ENCODE assay signal across 8 cellular contexts in the genomic region with DNA sequence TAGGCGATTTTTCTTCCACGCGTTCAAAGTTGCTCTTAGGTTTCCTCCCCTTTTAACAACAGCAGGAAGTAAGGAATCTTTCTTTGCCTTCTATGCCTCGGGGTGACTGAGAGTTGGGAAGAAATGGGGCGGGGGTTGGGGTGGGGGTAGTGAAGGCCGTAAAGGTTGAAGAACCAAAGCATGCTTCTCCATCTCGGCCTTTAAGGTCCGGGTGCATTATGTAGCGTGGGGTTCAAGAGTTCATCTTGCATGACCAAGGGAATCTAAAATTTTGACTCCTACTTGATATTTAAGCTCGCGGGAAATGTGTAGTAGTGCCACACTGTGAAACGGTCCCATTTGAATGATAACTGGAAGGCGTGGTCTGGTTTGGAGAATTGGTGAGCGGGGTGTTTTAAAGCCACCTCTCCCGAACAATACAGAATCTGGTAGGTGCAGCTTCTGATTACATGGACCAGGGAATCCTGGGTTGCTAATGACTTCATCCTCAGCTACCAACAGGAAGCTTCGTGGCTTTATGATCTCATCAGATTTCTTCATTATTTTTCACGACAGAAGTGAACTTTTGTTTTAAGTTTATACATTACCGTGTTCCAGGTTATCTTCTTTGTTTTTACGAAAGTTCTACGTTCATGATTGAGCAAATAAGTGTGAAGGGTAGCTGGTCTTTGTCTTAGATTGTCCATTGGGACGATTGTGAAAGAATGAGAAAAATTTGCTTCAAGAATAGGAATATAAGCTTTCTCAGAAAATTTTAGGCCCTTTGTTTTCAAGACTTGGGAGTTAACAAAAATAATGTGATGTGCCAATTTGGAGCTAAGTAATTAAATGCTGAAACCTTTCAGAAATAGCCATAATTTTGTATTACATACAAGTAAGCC. TPM values are rescaled to one million over a fixed set of nuclear protein-coding genes. Genes with fewer than 3 reads are reported as not detected.
A peak's percentile ranks its signal among the peaks of the same experiment; 100 is the strongest.
DNase-seq lines count a peak whose midpoint lies in the region; ATAC-seq and TF ChIP-seq lines count a peak whose summit lies in the region.

No MANE protein-coding gene starts in this region.

- H3K9me3 ChIP-seq in BLaER1 treated with 17β-estradiol and CSF1 and Interleukin-3, amounts not matched to agents 10 nM and 100 nM (replicated peaks in 1 of 11), result no peaks in the 10 kb centered on the region; a peak in 1 of 22 replicates
- no peaks in the 10 kb centered on the region for H3K9me3 ChIP-seq in endocrine pancreas (ENCODE audit: control insufficient read depth, low read length)
- H3K9me3 ChIP-seq in lung (ENCODE audit: control insufficient read depth in 2 of 2, insufficient read depth in 1 of 2, low read length in 1 of 2), result no peaks in the 10 kb centered on the region

- DNase-seq in GM20000 (ENCODE audit: low spot score) (peak; percentile 65), NCI-H2029 (lab: John Stamatoyannopoulos, UW) (peak; percentile 75), T-helper 22 cell (ENCODE audit: low read depth) (peak; percentile 45), lung (ENCODE audit: low spot score) (no peak), substantia nigra (lab: John Stamatoyannopoulos, UW) (peak in 7 of 49 donors; percentile 7 to 37 (median 21))

- peak overlapping the region; percentile 72 to 97 (median 89) for H3K4me3 ChIP-seq in BLaER1 treated with 17β-estradiol and CSF1 and Interleukin-3, amounts not matched to agents 10 nM and 100 nM
- H3K4me3 ChIP-seq in endocrine pancreas (ENCODE audit: control insufficient read depth, insufficient read depth, low read length) (peak overlapping the region; percentile 95), lung (peak overlapping the region; percentile 97)

- peak overlapping the region; percentile 68 to 99 (median 97) for H3K27ac ChIP-seq in BLaER1 treated with 17β-estradiol and CSF1 and Interleukin-3, amounts not matched to agents 10 nM and 100 nM
- peak overlapping the region; percentile 89 to 95 for H3K27ac ChIP-seq in lung (ENCODE audit: low read depth in 1 of 2, low read length in 1 of 2)
- peak overlapping the region; percentile 74 for H3K27ac ChIP-seq in substantia nigra (ENCODE audit: low read depth, low read length, poor library complexity, severe bottlenecking)

- H3K4me1 ChIP-seq in BLaER1 treated with 17β-estradiol and CSF1 and Interleukin-3, amounts not matched to agents 10 nM and 100 nM, result peaks cover 21 to 42% (median 33%) of the 10 kb centered on the region in 10 experiments
- peaks cover 16% of the 10 kb centered on the region for H3K4me1 ChIP-seq in endocrine pancreas (ENCODE audit: control insufficient read depth, insufficient read depth, low read length)
- H3K4me1 ChIP-seq in lung (ENCODE audit: control insufficient read depth in 2 of 2, insufficient read depth in 2 of 2, low read length in 2 of 2), result no peaks in the 10 kb centered on the region

- peaks cover 3 to 36% (median 19%) of the 10 kb centered on the region in 11 experiments; a peak in 18 of 22 replicates for H3K36me3 ChIP-seq in BLaER1 treated with 17β-estradiol and CSF1 and Interleukin-3, amounts not matched to agents 10 nM and 100 nM
- no peaks in the 10 kb centered on the region for H3K36me3 ChIP-seq in endocrine pancreas (ENCODE audit: control insufficient read depth, insufficient read depth, low read length)
- H3K36me3 ChIP-seq in lung (ENCODE audit: control insufficient read depth in 2 of 2, insufficient read depth in 2 of 2, low read length in 2 of 2), result no peaks in the 10 kb centered on the region

- H3K27me3 ChIP-seq in BLaER1 treated with 17β-estradiol and CSF1 and Interleukin-3, amounts not matched to agents 10 nM and 100 nM, result no peaks in the 10 kb centered on the region
- H3K27me3 ChIP-seq in endocrine pancreas (ENCODE audit: control insufficient read depth, insufficient read depth, low read length), result no peaks in the 10 kb centered on the region
- no peaks in the 10 kb centered on the region for H3K27me3 ChIP-seq in lung (ENCODE audit: control insufficient read depth, insufficient read depth)

- ATAC-seq in lung (ENCODE audit: insufficient read depth, low FRiP score) (peak; percentile 41), HG02840 (IDR thresholded peaks at IDR 0.05; ENCODE audit: low FRiP score, unreplicated experiment) (no peak)

- H3K9ac ChIP-seq in BLaER1 treated with 17β-estradiol and CSF1 and Interleukin-3, amounts not matched to agents 10 nM and 100 nM, result peak overlapping the region; percentile 83 to 99 (median 97)
- H3K9ac ChIP-seq in endocrine pancreas (ENCODE audit: control insufficient read depth, insufficient read depth, low read length), result peak overlapping the region; percentile 96

- 5 to 6% methylated on average over 21 of the region's 21 CpGs for WGBS in lung, 2 donors

- peak overlapping the region; percentile 71 to 92 (median 85) for H3K4me2 ChIP-seq in BLaER1 treated with 17β-estradiol and CSF1 and Interleukin-3, amounts not matched to agents 10 nM and 100 nM

- peaks cover 8 to 43% (median 35%) of the 10 kb centered on the region in 11 experiments; a peak in 19 of 22 replicates for H4K20me1 ChIP-seq in BLaER1 treated with 17β-estradiol and CSF1 and Interleukin-3, amounts not matched to agents 10 nM and 100 nM

- no peak for TF ChIP-seq CTCF in GM20000 (IDR thresholded peaks at IDR 0.05; ENCODE audit: extremely low read depth, missing control alignments)
- TF ChIP-seq CTCF in lung (IDR thresholded peaks at IDR 0.05; ENCODE audit: control extremely low read depth, extremely low read depth), result no peak

RNA-seq across cellular contexts. Expression of gene QSER1, which starts 1.6 kb away (rescaled TPM):
- 10 to 100 TPM; 17.4 to 59.9 TPM for total RNA-seq in lung
- polyA plus RNA-seq in lung, result 1 to 10 TPM; 3.5 to 3.8 TPM
